In the genomic region with DNA sequence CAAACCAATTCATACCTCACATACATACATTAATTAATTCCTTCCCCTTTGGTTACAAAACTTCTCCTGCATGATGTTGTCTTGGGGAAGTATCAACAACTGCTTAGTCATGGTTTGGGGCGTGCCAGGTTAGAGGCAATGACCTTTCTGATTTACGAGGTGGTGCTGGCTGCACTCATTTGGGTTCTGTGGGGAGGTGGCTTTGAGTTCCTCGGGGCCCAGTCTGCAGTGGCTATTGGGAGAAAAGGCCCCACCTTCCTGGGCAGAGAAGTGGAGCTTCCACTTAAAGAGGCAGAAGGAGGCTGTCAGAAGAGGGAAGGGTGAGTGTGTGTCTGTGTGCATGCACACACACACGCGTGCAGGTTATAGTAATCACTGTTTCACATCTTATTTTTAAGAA, we compare ENCODE assay signal across 1 cellular context.
TF ChIP-seq lines count a peak whose summit lies in the region.

No MANE protein-coding gene starts in this region.

TF ChIP-seq in HEK293, 187 proteins besides CTCF, POLR2A, EP300 and RAD21 (continued from another document and continues in another):
- TF ChIP-seq, protein P1, sequence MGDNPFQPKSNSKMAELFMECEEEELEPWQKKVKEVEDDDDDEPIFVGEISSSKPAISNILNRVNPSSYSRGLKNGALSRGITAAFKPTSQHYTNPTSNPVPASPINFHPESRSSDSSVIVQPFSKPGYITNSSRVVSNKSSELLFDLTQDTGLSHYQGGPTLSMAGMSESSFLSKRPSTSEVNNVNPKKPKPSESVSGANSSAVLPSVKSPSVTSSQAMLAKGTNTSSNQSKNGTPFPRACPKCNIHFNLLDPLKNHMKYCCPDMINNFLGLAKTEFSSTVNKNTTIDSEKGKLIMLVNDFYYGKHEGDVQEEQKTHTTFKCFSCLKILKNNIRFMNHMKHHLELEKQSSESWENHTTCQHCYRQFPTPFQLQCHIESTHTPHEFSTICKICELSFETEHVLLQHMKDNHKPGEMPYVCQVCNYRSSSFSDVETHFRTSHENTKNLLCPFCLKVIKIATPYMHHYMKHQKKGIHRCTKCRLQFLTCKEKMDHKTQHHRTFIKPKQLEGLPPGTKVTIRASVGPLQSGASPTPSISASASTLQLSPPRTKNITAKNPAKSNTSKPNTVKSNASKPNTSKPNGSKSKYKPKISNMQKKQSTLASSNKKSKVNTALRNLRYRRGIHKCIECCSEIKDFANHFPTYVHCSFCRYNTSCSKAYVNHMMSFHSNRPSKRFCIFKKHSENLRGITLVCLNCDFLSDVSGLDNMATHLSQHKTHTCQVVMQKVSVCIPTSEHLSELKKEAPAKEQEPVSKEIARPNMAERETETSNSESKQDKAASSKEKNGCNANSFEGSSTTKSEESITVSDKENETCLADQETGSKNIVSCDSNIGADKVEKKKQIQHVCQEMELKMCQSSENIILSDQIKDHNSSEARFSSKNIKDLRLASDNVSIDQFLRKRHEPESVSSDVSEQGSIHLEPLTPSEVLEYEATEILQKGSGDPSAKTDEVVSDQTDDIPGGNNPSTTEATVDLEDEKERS (tag by site-specific recombination; IDR thresholded peaks at IDR 0.05) = no peak
- no peak for TF ChIP-seq ZNF623 (tag by site-specific recombination; IDR thresholded peaks at IDR 0.05)
- TF ChIP-seq HOXD13 (CRISPR knock-in tag; IDR thresholded peaks at IDR 0.05; ENCODE audit: borderline replicate concordance) = no peak
- TF ChIP-seq ZNF621 (tag by site-specific recombination; IDR thresholded peaks at IDR 0.05) = no peak
- no peak for TF ChIP-seq ZNF354C (tag by site-specific recombination; IDR thresholded peaks at IDR 0.05; ENCODE audit: borderline replicate concordance, low read depth)
- no peak for TF ChIP-seq ZNF791 (tag by site-specific recombination; IDR thresholded peaks at IDR 0.05)
- TF ChIP-seq OSR2 (tag by site-specific recombination; IDR thresholded peaks at IDR 0.05) = no peak
- no peak for TF ChIP-seq ZNF221 (tag by site-specific recombination; IDR thresholded peaks at IDR 0.05; ENCODE audit: borderline replicate concordance)
- TF ChIP-seq ZNF529 (tag by site-specific recombination; IDR thresholded peaks at IDR 0.05; ENCODE audit: insufficient replicate concordance) = no peak
- TF ChIP-seq ZIC2 (tag by site-specific recombination; IDR thresholded peaks at IDR 0.05) = no peak
- no peak for TF ChIP-seq MYNN (tag by site-specific recombination; IDR thresholded peaks at IDR 0.05; ENCODE audit: borderline replicate concordance)
- no peak for TF ChIP-seq ZNF558 (tag by site-specific recombination; IDR thresholded peaks at IDR 0.05)
- no peak for TF ChIP-seq ZNF670 (tag by site-specific recombination; IDR thresholded peaks at IDR 0.05; ENCODE audit: low read depth)
- TF ChIP-seq ZEB2 (tag by site-specific recombination; IDR thresholded peaks at IDR 0.05) = no peak
- TF ChIP-seq ZNF302 (tag by site-specific recombination; IDR thresholded peaks at IDR 0.05; ENCODE audit: low read depth) = no peak
- TF ChIP-seq, protein P2, sequence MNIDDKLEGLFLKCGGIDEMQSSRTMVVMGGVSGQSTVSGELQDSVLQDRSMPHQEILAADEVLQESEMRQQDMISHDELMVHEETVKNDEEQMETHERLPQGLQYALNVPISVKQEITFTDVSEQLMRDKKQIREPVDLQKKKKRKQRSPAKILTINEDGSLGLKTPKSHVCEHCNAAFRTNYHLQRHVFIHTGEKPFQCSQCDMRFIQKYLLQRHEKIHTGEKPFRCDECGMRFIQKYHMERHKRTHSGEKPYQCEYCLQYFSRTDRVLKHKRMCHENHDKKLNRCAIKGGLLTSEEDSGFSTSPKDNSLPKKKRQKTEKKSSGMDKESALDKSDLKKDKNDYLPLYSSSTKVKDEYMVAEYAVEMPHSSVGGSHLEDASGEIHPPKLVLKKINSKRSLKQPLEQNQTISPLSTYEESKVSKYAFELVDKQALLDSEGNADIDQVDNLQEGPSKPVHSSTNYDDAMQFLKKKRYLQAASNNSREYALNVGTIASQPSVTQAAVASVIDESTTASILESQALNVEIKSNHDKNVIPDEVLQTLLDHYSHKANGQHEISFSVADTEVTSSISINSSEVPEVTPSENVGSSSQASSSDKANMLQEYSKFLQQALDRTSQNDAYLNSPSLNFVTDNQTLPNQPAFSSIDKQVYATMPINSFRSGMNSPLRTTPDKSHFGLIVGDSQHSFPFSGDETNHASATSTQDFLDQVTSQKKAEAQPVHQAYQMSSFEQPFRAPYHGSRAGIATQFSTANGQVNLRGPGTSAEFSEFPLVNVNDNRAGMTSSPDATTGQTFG (tag by site-specific recombination; IDR thresholded peaks at IDR 0.05; ENCODE audit: borderline replicate concordance) = no peak
- TF ChIP-seq, protein P3, sequence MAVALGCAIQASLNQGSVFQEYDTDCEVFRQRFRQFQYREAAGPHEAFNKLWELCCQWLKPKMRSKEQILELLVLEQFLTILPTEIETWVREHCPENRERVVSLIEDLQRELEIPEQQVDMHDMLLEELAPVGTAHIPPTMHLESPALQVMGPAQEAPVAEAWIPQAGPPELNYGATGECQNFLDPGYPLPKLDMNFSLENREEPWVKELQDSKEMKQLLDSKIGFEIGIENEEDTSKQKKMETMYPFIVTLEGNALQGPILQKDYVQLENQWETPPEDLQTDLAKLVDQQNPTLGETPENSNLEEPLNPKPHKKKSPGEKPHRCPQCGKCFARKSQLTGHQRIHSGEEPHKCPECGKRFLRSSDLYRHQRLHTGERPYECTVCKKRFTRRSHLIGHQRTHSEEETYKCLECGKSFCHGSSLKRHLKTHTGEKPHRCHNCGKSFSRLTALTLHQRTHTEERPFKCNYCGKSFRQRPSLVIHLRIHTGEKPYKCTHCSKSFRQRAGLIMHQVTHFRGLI (tag by site-specific recombination; IDR thresholded peaks at IDR 0.05) = no peak
- TF ChIP-seq ZNF658 (tag by site-specific recombination; IDR thresholded peaks at IDR 0.05) = no peak
- TF ChIP-seq KLF7 (tag by site-specific recombination; IDR thresholded peaks at IDR 0.05; ENCODE audit: borderline replicate concordance) = peak; percentile 72; the same call in 1 of the 2 replicates
- TF ChIP-seq, protein P4, sequence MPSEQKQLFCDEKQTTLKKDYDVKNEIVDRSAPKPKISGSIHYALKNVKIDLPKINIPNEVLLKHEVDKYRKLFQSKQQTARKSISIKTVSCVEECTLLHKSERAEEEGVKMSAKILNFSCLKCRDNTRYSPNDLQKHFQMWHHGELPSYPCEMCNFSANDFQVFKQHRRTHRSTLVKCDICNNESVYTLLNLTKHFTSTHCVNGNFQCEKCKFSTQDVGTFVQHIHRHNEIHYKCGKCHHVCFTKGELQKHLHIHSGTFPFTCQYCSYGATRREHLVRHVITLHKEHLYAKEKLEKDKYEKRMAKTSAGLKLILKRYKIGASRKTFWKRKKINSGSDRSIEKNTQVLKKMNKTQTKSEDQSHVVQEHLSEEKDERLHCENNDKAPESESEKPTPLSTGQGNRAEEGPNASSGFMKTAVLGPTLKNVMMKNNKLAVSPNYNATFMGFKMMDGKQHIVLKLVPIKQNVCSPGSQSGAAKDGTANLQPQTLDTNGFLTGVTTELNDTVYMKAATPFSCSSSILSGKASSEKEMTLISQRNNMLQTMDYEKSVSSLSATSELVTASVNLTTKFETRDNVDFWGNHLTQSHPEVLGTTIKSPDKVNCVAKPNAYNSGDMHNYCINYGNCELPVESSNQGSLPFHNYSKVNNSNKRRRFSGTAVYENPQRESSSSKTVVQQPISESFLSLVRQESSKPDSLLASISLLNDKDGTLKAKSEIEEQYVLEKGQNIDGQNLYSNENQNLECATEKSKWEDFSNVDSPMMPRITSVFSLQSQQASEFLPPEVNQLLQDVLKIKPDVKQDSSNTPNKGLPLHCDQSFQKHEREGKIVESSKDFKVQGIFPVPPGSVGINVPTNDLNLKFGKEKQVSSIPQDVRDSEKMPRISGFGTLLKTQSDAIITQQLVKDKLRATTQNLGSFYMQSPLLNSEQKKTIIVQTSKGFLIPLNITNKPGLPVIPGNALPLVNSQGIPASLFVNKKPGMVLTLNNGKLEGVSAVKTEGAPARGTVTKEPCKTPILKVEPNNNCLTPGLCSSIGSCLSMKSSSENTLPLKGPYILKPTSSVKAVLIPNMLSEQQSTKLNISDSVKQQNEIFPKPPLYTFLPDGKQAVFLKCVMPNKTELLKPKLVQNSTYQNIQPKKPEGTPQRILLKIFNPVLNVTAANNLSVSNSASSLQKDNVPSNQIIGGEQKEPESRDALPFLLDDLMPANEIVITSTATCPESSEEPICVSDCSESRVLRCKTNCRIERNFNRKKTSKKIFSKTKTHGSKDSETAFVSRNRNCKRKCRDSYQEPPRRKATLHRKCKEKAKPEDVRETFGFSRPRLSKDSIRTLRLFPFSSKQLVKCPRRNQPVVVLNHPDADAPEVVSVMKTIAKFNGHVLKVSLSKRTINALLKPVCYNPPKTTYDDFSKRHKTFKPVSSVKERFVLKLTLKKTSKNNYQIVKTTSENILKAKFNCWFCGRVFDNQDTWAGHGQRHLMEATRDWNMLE (tag by site-specific recombination; conservative IDR thresholded peaks at IDR 0.05; ENCODE audit: low read depth) = no peak
- no peak for TF ChIP-seq ZNF140 (tag by site-specific recombination; IDR thresholded peaks at IDR 0.05)
- TF ChIP-seq, protein P5, sequence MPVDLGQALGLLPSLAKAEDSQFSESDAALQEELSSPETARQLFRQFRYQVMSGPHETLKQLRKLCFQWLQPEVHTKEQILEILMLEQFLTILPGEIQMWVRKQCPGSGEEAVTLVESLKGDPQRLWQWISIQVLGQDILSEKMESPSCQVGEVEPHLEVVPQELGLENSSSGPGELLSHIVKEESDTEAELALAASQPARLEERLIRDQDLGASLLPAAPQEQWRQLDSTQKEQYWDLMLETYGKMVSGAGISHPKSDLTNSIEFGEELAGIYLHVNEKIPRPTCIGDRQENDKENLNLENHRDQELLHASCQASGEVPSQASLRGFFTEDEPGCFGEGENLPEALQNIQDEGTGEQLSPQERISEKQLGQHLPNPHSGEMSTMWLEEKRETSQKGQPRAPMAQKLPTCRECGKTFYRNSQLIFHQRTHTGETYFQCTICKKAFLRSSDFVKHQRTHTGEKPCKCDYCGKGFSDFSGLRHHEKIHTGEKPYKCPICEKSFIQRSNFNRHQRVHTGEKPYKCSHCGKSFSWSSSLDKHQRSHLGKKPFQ (tag by site-specific recombination; IDR thresholded peaks at IDR 0.05) = no peak; the same call in 1 of the 2 replicates
- TF ChIP-seq ZNF426 (tag by site-specific recombination; IDR thresholded peaks at IDR 0.05) = no peak
- TF ChIP-seq, protein P6, sequence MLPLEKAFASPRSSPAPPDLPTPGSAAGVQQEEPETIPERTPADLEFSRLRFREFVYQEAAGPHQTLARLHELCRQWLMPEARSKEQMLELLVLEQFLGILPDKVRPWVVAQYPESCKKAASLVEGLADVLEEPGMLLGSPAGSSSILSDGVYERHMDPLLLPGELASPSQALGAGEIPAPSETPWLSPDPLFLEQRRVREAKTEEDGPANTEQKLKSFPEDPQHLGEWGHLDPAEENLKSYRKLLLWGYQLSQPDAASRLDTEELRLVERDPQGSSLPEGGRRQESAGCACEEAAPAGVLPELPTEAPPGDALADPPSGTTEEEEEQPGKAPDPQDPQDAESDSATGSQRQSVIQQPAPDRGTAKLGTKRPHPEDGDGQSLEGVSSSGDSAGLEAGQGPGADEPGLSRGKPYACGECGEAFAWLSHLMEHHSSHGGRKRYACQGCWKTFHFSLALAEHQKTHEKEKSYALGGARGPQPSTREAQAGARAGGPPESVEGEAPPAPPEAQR (tag by site-specific recombination; IDR thresholded peaks at IDR 0.05) = no peak
- TF ChIP-seq, protein P7, sequence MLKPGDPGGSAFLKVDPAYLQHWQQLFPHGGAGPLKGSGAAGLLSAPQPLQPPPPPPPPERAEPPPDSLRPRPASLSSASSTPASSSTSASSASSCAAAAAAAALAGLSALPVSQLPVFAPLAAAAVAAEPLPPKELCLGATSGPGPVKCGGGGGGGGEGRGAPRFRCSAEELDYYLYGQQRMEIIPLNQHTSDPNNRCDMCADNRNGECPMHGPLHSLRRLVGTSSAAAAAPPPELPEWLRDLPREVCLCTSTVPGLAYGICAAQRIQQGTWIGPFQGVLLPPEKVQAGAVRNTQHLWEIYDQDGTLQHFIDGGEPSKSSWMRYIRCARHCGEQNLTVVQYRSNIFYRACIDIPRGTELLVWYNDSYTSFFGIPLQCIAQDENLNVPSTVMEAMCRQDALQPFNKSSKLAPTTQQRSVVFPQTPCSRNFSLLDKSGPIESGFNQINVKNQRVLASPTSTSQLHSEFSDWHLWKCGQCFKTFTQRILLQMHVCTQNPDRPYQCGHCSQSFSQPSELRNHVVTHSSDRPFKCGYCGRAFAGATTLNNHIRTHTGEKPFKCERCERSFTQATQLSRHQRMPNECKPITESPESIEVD (tag by site-specific recombination; IDR thresholded peaks at IDR 0.05) = no peak
- TF ChIP-seq ZNF214 (tag by site-specific recombination; IDR thresholded peaks at IDR 0.05; ENCODE audit: borderline replicate concordance) = no peak
- peak; percentile 67 for TF ChIP-seq SCRT2 (tag by site-specific recombination; IDR thresholded peaks at IDR 0.05)
- no peak for TF ChIP-seq ZNF837 (tag by site-specific recombination; IDR thresholded peaks at IDR 0.05)
- no peak for TF ChIP-seq ZNF423 (tag by site-specific recombination; IDR thresholded peaks at IDR 0.05)
- no peak for TF ChIP-seq ZSCAN23 (tag by site-specific recombination; IDR thresholded peaks at IDR 0.05)
- TF ChIP-seq ZNF311 (tag by site-specific recombination; IDR thresholded peaks at IDR 0.05; ENCODE audit: borderline replicate concordance) = no peak
- TF ChIP-seq, protein P8, sequence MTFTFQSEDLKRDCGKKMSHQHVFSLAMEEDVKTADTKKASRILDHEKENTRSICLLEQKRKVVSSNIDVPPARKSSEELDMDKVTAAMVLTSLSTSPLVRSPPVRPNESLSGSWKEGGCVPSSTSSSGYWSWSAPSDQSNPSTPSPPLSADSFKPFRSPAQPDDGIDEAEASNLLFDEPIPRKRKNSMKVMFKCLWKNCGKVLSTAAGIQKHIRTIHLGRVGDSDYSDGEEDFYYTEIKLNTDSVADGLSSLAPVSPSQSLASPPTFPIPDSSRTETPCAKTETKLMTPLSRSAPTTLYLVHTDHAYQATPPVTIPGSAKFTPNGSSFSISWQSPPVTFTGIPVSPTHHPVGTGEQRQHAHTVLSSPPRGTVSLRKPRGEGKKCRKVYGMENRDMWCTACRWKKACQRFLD (tag by site-specific recombination; IDR thresholded peaks at IDR 0.05) = no peak
- no peak for TF ChIP-seq ZNF350 (tag by site-specific recombination; IDR thresholded peaks at IDR 0.05)
- TF ChIP-seq ZBTB20 (tag by site-specific recombination; IDR thresholded peaks at IDR 0.05) = 0 out of 2 replicates have a peak, but pooled peaks have one; percentile 16
- TF ChIP-seq, protein P9, sequence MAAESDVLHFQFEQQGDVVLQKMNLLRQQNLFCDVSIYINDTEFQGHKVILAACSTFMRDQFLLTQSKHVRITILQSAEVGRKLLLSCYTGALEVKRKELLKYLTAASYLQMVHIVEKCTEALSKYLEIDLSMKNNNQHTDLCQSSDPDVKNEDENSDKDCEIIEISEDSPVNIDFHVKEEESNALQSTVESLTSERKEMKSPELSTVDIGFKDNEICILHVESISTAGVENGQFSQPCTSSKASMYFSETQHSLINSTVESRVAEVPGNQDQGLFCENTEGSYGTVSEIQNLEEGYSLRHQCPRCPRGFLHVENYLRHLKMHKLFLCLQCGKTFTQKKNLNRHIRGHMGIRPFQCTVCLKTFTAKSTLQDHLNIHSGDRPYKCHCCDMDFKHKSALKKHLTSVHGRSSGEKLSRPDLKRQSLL (tag by site-specific recombination; IDR thresholded peaks at IDR 0.05) = no peak
- TF ChIP-seq ZNF544 (tag by site-specific recombination; IDR thresholded peaks at IDR 0.05) = no peak
- peak; percentile 62 for TF ChIP-seq ZBTB8A (tag by site-specific recombination; IDR thresholded peaks at IDR 0.05)
- no peak for TF ChIP-seq ZXDB (tag by site-specific recombination; IDR thresholded peaks at IDR 0.05)
